In the genomic region with DNA sequence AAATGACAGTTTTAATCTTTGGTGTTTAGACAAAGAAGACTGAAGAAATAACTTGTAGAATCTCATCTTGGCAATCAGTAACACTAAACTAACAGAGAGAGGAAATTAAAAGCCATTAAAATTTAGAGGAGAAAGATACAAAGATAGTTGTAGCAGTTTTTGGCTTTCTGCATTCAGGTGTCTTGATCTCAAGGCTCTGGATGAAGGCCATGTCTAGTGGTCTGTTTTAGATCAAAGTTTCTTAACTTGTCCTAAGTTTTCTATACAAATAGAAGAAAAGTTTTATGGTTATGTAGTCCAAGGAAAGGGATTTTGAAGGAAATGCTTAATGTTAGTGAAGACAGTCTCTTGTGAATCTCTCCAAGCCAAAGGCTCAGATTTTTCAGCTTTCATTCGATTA, we compare ENCODE assay signal across 38 cellular contexts.
"Had no signal": no experiment of that assay in that cellular context is flagged by ENCODE, and none has a peak within 500 bp of the region (broad histone marks: within the 10 kb centered on the region; RNA-seq: fewer than 3 reads in every experiment).

No MANE protein-coding gene starts in this region.

- DNase-seq: activated CD4-positive, alpha-beta memory T cell treated with anti-CD3 and anti-CD28 coated beads, Interleukin-2, amount 10 ng/mL, durations not matched to agents 7 days and 5 days; activated CD4-positive, alpha-beta T cell treated with anti-CD3 and anti-CD28 coated beads for 1 hour; activated CD4-positive, alpha-beta T cell treated with anti-CD3 and anti-CD28 coated beads for 36 hours; activated CD4-positive, alpha-beta T cell treated with anti-CD3 and anti-CD28 coated beads for 48 hours; activated CD4-positive, alpha-beta T cell treated with anti-CD3 and anti-CD28 coated beads, Interleukin-2, amount 10 ng/mL, durations not matched to agents 7 days and 5 days; activated CD4-positive, alpha-beta T cell treated with anti-CD3 and anti-CD28 coated beads, Interleukin-2, amount 50 U/mL, for 48 hours; activated CD4-positive, CD25-positive, alpha-beta regulatory T cell; activated CD8-positive, alpha-beta memory T cell treated with anti-CD3 and anti-CD28 coated beads for 24 hours; activated CD8-positive, alpha-beta memory T cell treated with anti-CD3 and anti-CD28 coated beads, Interleukin-2, amount 10 ng/mL, durations not matched to agents 7 days and 5 days; activated CD8-positive, alpha-beta memory T cell treated with anti-CD3 and anti-CD28 coated beads, Interleukin-2, amount 50 U/mL, for 48 hours; activated CD8-positive, alpha-beta T cell treated with anti-CD3 and anti-CD28 coated beads, Interleukin-2, amount 10 ng/mL, durations not matched to agents 7 days and 5 days; activated effector memory CD4-positive, alpha-beta T cell treated with anti-CD3 and anti-CD28 coated beads, Interleukin-2, amount 50 U/mL, for 16 hours; activated gamma-delta T cell treated with Interleukin-2 at 50 U/mL for 16 hours; activated naive CD4-positive, alpha-beta T cell; activated naive CD4-positive, alpha-beta T cell treated with anti-CD3 and anti-CD28 coated beads for 36 hours; activated naive CD8-positive, alpha-beta T cell treated with anti-CD3 and anti-CD28 coated beads, Interleukin-2, amount 10 ng/mL, durations not matched to agents 7 days and 5 days; activated naive CD8-positive, alpha-beta T cell treated with anti-CD3 and anti-CD28 coated beads, Interleukin-2, amount 50 U/mL, for 24 hours; activated T-cell treated with anti-CD3 and anti-CD28 coated beads, Interleukin-2, amount 50 U/mL, for 24 hours; activated T-cell treated with anti-CD3 and anti-CD28 coated beads, Interleukin-2, amount 50 U/mL, for 72 hours; amniotic stem cell; aorta; body of pancreas; brain microvascular endothelial cell; central memory CD4-positive, alpha-beta T cell; SW 1271; T-helper 1 cell; T-helper 2 cell; T-helper 9 cell; WERI-Rb-1 had no signal

- H3K9me3 ChIP-seq: body of pancreas, breast epithelium had no signal

- H3K4me3 Mint-ChIP-seq: activated CD4-positive, alpha-beta memory T cell treated with anti-CD3 and anti-CD28 coated beads, Interleukin-2, amount 10 ng/mL, durations not matched to agents 7 days and 5 days; activated CD4-positive, alpha-beta T cell treated with anti-CD3 and anti-CD28 coated beads for 36 hours; activated CD4-positive, alpha-beta T cell treated with anti-CD3 and anti-CD28 coated beads, Interleukin-2, amount 10 ng/mL, durations not matched to agents 7 days and 5 days; activated CD8-positive, alpha-beta memory T cell treated with anti-CD3 and anti-CD28 coated beads, Interleukin-2, amount 10 ng/mL, durations not matched to agents 7 days and 5 days; activated CD8-positive, alpha-beta T cell treated with anti-CD3 and anti-CD28 coated beads, Interleukin-2, amount 10 ng/mL, durations not matched to agents 7 days and 5 days; activated naive CD4-positive, alpha-beta T cell treated with anti-CD3 and anti-CD28 coated beads for 36 hours; activated naive CD4-positive, alpha-beta T cell treated with anti-CD3 and anti-CD28 coated beads, Interleukin-2, amount 50 U/mL, for 24 hours; activated naive CD8-positive, alpha-beta T cell; activated naive CD8-positive, alpha-beta T cell treated with anti-CD3 and anti-CD28 coated beads, Interleukin-2, amount 10 ng/mL, durations not matched to agents 7 days and 5 days; activated naive CD8-positive, alpha-beta T cell treated with anti-CD3 and anti-CD28 coated beads, Interleukin-2, amount 50 U/mL, for 24 hours; activated T-cell treated with anti-CD3 and anti-CD28 coated beads, Interleukin-2, amount 50 U/mL, for 24 hours; activated T-cell treated with anti-CD3 and anti-CD28 coated beads, Interleukin-2, amount 50 U/mL, for 72 hours; activated T-helper 1 cell treated with anti-CD3 and anti-CD28 coated beads, Interleukin-12 subunit alpha, Interleukin-12 subunit beta, Interleukin-2, Interleukin-4 antibody, amounts not matched to agents 30 ng/mL and 10 ng/mL and 1 ng/mL, durations not matched to agents 14 hours and 24 hours and 36 hours; activated T-helper 17 cell treated with anti-CD3 and anti-CD28 coated beads, Interleukin-2, amount 50 U/mL, for 72 hours; T-helper 1 cell treated with Interleukin-12 subunit alpha and Interleukin-12 subunit beta and Interleukin-4 antibody, amounts not matched to agents 30 μg/mL and 1 μg/mL, for 36 hours; T-helper 2 cell treated with Interferon-gamma antibody and Interleukin-4, amounts not matched to agents 5 μg/mL and 100 μg/mL, for 36 hours; WTC11 had no signal

- H3K9me3 Mint-ChIP-seq: activated CD4-positive, alpha-beta memory T cell treated with anti-CD3 and anti-CD28 coated beads, Interleukin-2, amount 10 ng/mL, durations not matched to agents 7 days and 5 days; activated CD4-positive, alpha-beta T cell treated with anti-CD3 and anti-CD28 coated beads, Interleukin-2, amount 10 ng/mL, durations not matched to agents 7 days and 5 days; activated naive CD4-positive, alpha-beta T cell treated with anti-CD3 and anti-CD28 coated beads, Interleukin-2, amount 50 U/mL, for 24 hours; activated T-helper 1 cell treated with anti-CD3 and anti-CD28 coated beads, Interleukin-12 subunit alpha, Interleukin-12 subunit beta, Interleukin-2, Interleukin-4 antibody, amounts not matched to agents 30 ng/mL and 10 ng/mL and 1 ng/mL, durations not matched to agents 14 hours and 24 hours and 36 hours; T-helper 1 cell treated with Interleukin-12 subunit alpha and Interleukin-12 subunit beta and Interleukin-4 antibody, amounts not matched to agents 30 μg/mL and 1 μg/mL, for 36 hours; WTC11 had no signal

- H3K36me3 ChIP-seq: brain microvascular endothelial cell, breast epithelium, WERI-Rb-1 had no signal

- H3K4me3 ChIP-seq: body of pancreas, breast epithelium had no signal

- H3K4me1 ChIP-seq: body of pancreas, breast epithelium had no signal

- H3K27me3 ChIP-seq: body of pancreas, brain microvascular endothelial cell, breast epithelium had no signal

- H3K4me1 Mint-ChIP-seq: activated CD4-positive, alpha-beta memory T cell treated with anti-CD3 and anti-CD28 coated beads, Interleukin-2, amount 10 ng/mL, durations not matched to agents 7 days and 5 days; activated CD4-positive, alpha-beta T cell treated with anti-CD3 and anti-CD28 coated beads for 36 hours; activated CD4-positive, alpha-beta T cell treated with anti-CD3 and anti-CD28 coated beads, Interleukin-2, amount 10 ng/mL, durations not matched to agents 7 days and 5 days; activated CD8-positive, alpha-beta memory T cell treated with anti-CD3 and anti-CD28 coated beads, Interleukin-2, amount 10 ng/mL, durations not matched to agents 7 days and 5 days; activated naive CD4-positive, alpha-beta T cell treated with anti-CD3 and anti-CD28 coated beads, Interleukin-2, amount 50 U/mL, for 24 hours; activated naive CD8-positive, alpha-beta T cell treated with anti-CD3 and anti-CD28 coated beads, Interleukin-2, amount 10 ng/mL, durations not matched to agents 7 days and 5 days; activated naive CD8-positive, alpha-beta T cell treated with anti-CD3 and anti-CD28 coated beads, Interleukin-2, amount 50 U/mL, for 24 hours; activated T-helper 17 cell treated with anti-CD3 and anti-CD28 coated beads, Interleukin-2, amount 50 U/mL, for 72 hours; WTC11 had no signal

- ATAC-seq: activated CD4-positive, alpha-beta T cell treated with anti-CD3 and anti-CD28 coated beads for 36 hours; activated CD4-positive, CD25-positive, alpha-beta regulatory T cell treated with anti-CD3 and anti-CD28 coated beads, Interleukin-2, amount 50 U/mL, for 24 hours; activated CD8-positive, alpha-beta memory T cell treated with anti-CD3 and anti-CD28 coated beads, Interleukin-2, amount 10 ng/mL, durations not matched to agents 7 days and 5 days; activated CD8-positive, alpha-beta T cell treated with anti-CD3 and anti-CD28 coated beads, Interleukin-2, amount 10 ng/mL, durations not matched to agents 7 days and 5 days; activated naive CD8-positive, alpha-beta T cell treated with anti-CD3 and anti-CD28 coated beads, Interleukin-2, amount 50 U/mL, for 24 hours; activated T-cell treated with anti-CD3 and anti-CD28 coated beads, Interleukin-2, amount 50 U/mL, for 72 hours; activated T-helper 17 cell treated with anti-CD3 and anti-CD28 coated beads, Interleukin-2, amount 50 U/mL, for 72 hours; body of pancreas; WTC11 had no signal

- H3K36me3 Mint-ChIP-seq: activated CD8-positive, alpha-beta memory T cell treated with anti-CD3 and anti-CD28 coated beads, Interleukin-2, amount 10 ng/mL, durations not matched to agents 7 days and 5 days; activated naive CD4-positive, alpha-beta T cell treated with anti-CD3 and anti-CD28 coated beads, Interleukin-2, amount 50 U/mL, for 24 hours; activated naive CD8-positive, alpha-beta T cell; activated naive CD8-positive, alpha-beta T cell treated with anti-CD3 and anti-CD28 coated beads, Interleukin-2, amount 10 ng/mL, durations not matched to agents 7 days and 5 days; WTC11 had no signal

- H3K27me3 Mint-ChIP-seq: activated CD4-positive, alpha-beta memory T cell treated with anti-CD3 and anti-CD28 coated beads, Interleukin-2, amount 10 ng/mL, durations not matched to agents 7 days and 5 days; activated CD4-positive, alpha-beta T cell treated with anti-CD3 and anti-CD28 coated beads for 36 hours; activated CD4-positive, alpha-beta T cell treated with anti-CD3 and anti-CD28 coated beads, Interleukin-2, amount 10 ng/mL, durations not matched to agents 7 days and 5 days; activated CD8-positive, alpha-beta memory T cell treated with anti-CD3 and anti-CD28 coated beads, Interleukin-2, amount 10 ng/mL, durations not matched to agents 7 days and 5 days; activated naive CD4-positive, alpha-beta T cell treated with anti-CD3 and anti-CD28 coated beads, Interleukin-2, amount 50 U/mL, for 24 hours; activated naive CD8-positive, alpha-beta T cell; activated naive CD8-positive, alpha-beta T cell treated with anti-CD3 and anti-CD28 coated beads, Interleukin-2, amount 10 ng/mL, durations not matched to agents 7 days and 5 days; activated naive CD8-positive, alpha-beta T cell treated with anti-CD3 and anti-CD28 coated beads, Interleukin-2, amount 50 U/mL, for 24 hours; activated T-cell treated with anti-CD3 and anti-CD28 coated beads, Interleukin-2, amount 50 U/mL, for 24 hours; activated T-helper 17 cell treated with anti-CD3 and anti-CD28 coated beads, Interleukin-2, amount 50 U/mL, for 72 hours had no signal

- H3K27ac Mint-ChIP-seq: activated CD4-positive, alpha-beta memory T cell treated with anti-CD3 and anti-CD28 coated beads, Interleukin-2, amount 10 ng/mL, durations not matched to agents 7 days and 5 days; activated CD4-positive, alpha-beta T cell treated with anti-CD3 and anti-CD28 coated beads for 36 hours; activated CD4-positive, alpha-beta T cell treated with anti-CD3 and anti-CD28 coated beads, Interleukin-2, amount 10 ng/mL, durations not matched to agents 7 days and 5 days; activated CD8-positive, alpha-beta memory T cell treated with anti-CD3 and anti-CD28 coated beads, Interleukin-2, amount 10 ng/mL, durations not matched to agents 7 days and 5 days; activated CD8-positive, alpha-beta T cell treated with anti-CD3 and anti-CD28 coated beads, Interleukin-2, amount 10 ng/mL, durations not matched to agents 7 days and 5 days; activated naive CD4-positive, alpha-beta T cell treated with anti-CD3 and anti-CD28 coated beads for 36 hours; activated naive CD4-positive, alpha-beta T cell treated with anti-CD3 and anti-CD28 coated beads, Interleukin-2, amount 50 U/mL, for 24 hours; activated naive CD8-positive, alpha-beta T cell; activated naive CD8-positive, alpha-beta T cell treated with anti-CD3 and anti-CD28 coated beads, Interleukin-2, amount 10 ng/mL, durations not matched to agents 7 days and 5 days; activated naive CD8-positive, alpha-beta T cell treated with anti-CD3 and anti-CD28 coated beads, Interleukin-2, amount 50 U/mL, for 24 hours; activated T-cell treated with anti-CD3 and anti-CD28 coated beads, Interleukin-2, amount 50 U/mL, for 24 hours; activated T-helper 1 cell treated with anti-CD3 and anti-CD28 coated beads, Interleukin-12 subunit alpha, Interleukin-12 subunit beta, Interleukin-2, Interleukin-4 antibody, amounts not matched to agents 30 ng/mL and 10 ng/mL and 1 ng/mL, durations not matched to agents 14 hours and 24 hours and 36 hours; activated T-helper 17 cell treated with anti-CD3 and anti-CD28 coated beads, Interleukin-2, amount 50 U/mL, for 72 hours; T-helper 1 cell treated with Interleukin-12 subunit alpha and Interleukin-12 subunit beta and Interleukin-4 antibody, amounts not matched to agents 30 μg/mL and 1 μg/mL, for 36 hours; T-helper 2 cell treated with Interferon-gamma antibody and Interleukin-4, amounts not matched to agents 5 μg/mL and 100 μg/mL, for 36 hours; WTC11 had no signal

- H3K27ac ChIP-seq: body of pancreas, brain microvascular endothelial cell, breast epithelium, WERI-Rb-1 had no signal
